8 cellular contexts compared by ENCODE assay signal in genomic region chr17:56914641-56915263, GRCh38. TPM values are rescaled to one million over a fixed set of nuclear protein-coding genes. Genes with fewer than 3 reads are reported as not detected.
A peak's percentile ranks its signal among the peaks of the same experiment; 100 is the strongest.
DNase-seq lines count a peak whose midpoint lies in the region; ATAC-seq and TF ChIP-seq lines count a peak whose summit lies in the region.

No MANE protein-coding gene starts in this region.

- no peaks in the 10 kb centered on the region for H3K27me3 Mint-ChIP-seq in Calu3 (ENCODE audit: unreplicated experiment)

- TF ChIP-seq CTCF in Calu3 (IDR thresholded peaks at IDR 0.05; ENCODE audit: unreplicated experiment) (no peak), body of pancreas (IDR thresholded peaks at IDR 0.05) (no peak), lower lobe of right lung (IDR thresholded peaks at IDR 0.05) (no peak)

- DNase-seq in Calu3 (no peak), M059J (ENCODE audit: low read depth) (peak; percentile 27), body of pancreas (peak in 1 of 4 donors; percentile 14), lower lobe of right lung (no peak), cortex of kidney (lab: John Stamatoyannopoulos, UW) (no peak)

- H3K36me3 Mint-ChIP-seq in Calu3 (ENCODE audit: insufficient read depth, unreplicated experiment): peaks cover 60% of the 10 kb centered on the region

- H3K27me3 ChIP-seq in body of pancreas (no peaks in the 10 kb centered on the region), lower lobe of right lung (ENCODE audit: low read depth) (no peaks in the 10 kb centered on the region)

- peak overlapping the region; percentile 90 for H3K27ac Mint-ChIP-seq in Calu3 (ENCODE audit: unreplicated experiment)

- CTCF ChIA-PET in Calu3 (lab: Charles Lee): interaction anchor here (0.6 kb wide), 1 partner anchor 96 kb away, joined by 5 read pairs; no protein-coding TSS in a partner anchor

- WGBS in body of pancreas, 2 donors: 8 to 9% methylated on average over 9 of the region's 9 CpGs
- 12% methylated on average over 9 of the region's 9 CpGs for WGBS in urinary bladder

- H3K4me1 ChIP-seq in body of pancreas (peaks cover 48% of the 10 kb centered on the region), lower lobe of right lung (peaks cover 46% of the 10 kb centered on the region), urinary bladder (ENCODE audit: insufficient read depth) (no peaks in the 10 kb centered on the region)

- peaks cover 5% of the 10 kb centered on the region for H3K9me3 Mint-ChIP-seq in Calu3 (ENCODE audit: low read depth, unreplicated experiment)

- peak overlapping the region; percentile 72 to 90 for H3K4me3 ChIP-seq in body of pancreas
- H3K4me3 ChIP-seq in lower lobe of right lung: peak overlapping the region; percentile 96
- H3K4me3 ChIP-seq in urinary bladder (ENCODE audit: low read depth, low read length): peak overlapping the region; percentile 58

- no peak for TF ChIP-seq POLR2A in body of pancreas (IDR thresholded peaks at IDR 0.05)

- H3K4me3 Mint-ChIP-seq in Calu3 (ENCODE audit: low read depth, unreplicated experiment): peak overlapping the region; percentile 83

- BruUV-seq in Calu3 (replicated peaks; lab: Mats Ljungman, UMichigan): no TSS peak

- intact Hi-C loops in Calu3 (cut with micrococcal nuclease; ENCODE audit: unreplicated experiment): no loop called here
- intact Hi-C loops in body of pancreas (cut with DNase I): no loop called here
- intact Hi-C loops in lower lobe of right lung (cut with DNase I): no loop called here

- H3K27ac ChIP-seq in body of pancreas (peak overlapping the region; percentile 76 to 96 (median 92)), lower lobe of right lung (peak overlapping the region; percentile 97), urinary bladder (ENCODE audit: low read depth) (peak overlapping the region; percentile 95)

- H3K9me3 ChIP-seq in body of pancreas: no peaks in the 10 kb centered on the region
- no peaks in the 10 kb centered on the region for H3K9me3 ChIP-seq in lower lobe of right lung

- ATAC-seq in body of pancreas: no peak
- ATAC-seq in lower lobe of right lung: no peak
- ATAC-seq in HG02678 (IDR thresholded peaks at IDR 0.05; ENCODE audit: unreplicated experiment): no peak
- no peak for ATAC-seq in GM21515 (IDR thresholded peaks at IDR 0.05; ENCODE audit: unreplicated experiment)

- peaks cover 28% of the 10 kb centered on the region for H3K4me1 Mint-ChIP-seq in Calu3 (ENCODE audit: low read depth, unreplicated experiment)

- H3K36me3 ChIP-seq in body of pancreas (replicated peaks in 1 of 2; ENCODE audit: insufficient read depth in 1 of 2, low read depth in 2 of 2) (no peaks in the 10 kb centered on the region), lower lobe of right lung (no peaks in the 10 kb centered on the region), urinary bladder (ENCODE audit: insufficient read depth) (no peaks in the 10 kb centered on the region)

RNA-seq across cellular contexts. Expression of gene TRIM25, which starts 0.9 kb away (rescaled TPM):
- 107 and 144 TPM in 2 replicates for total RNA-seq in Calu3 (2022)
- 19.9 and 36.4 TPM in 2 replicates for total RNA-seq in M059J (2014; rRNA removed; shearing (Covaris generic))
- 10 to 100 TPM; 13.5 to 21.8 TPM for total RNA-seq in body of pancreas
- total RNA-seq in lower lobe of right lung: 125 TPM
- total RNA-seq in urinary bladder: 17.1 TPM
- polyA plus RNA-seq in urinary bladder: 17.7 TPM

RNA-seq across cellular contexts. Expression of gene COIL, which starts 46.1 kb away (rescaled TPM):
- total RNA-seq in Calu3 (2022) (13.4 and 13.5 TPM in 2 replicates), body of pancreas (1 to 10 TPM; 4.6 to 7.8 TPM), lower lobe of right lung (12.4 TPM), urinary bladder (20.3 TPM)
- 14.1 and 17.8 TPM in 2 replicates for total RNA-seq in M059J (2014; rRNA removed; shearing (Covaris generic))
- 11.7 TPM for polyA plus RNA-seq in urinary bladder
